Comparison of ENCODE assay signal across 28 cellular contexts in the genomic region with DNA sequence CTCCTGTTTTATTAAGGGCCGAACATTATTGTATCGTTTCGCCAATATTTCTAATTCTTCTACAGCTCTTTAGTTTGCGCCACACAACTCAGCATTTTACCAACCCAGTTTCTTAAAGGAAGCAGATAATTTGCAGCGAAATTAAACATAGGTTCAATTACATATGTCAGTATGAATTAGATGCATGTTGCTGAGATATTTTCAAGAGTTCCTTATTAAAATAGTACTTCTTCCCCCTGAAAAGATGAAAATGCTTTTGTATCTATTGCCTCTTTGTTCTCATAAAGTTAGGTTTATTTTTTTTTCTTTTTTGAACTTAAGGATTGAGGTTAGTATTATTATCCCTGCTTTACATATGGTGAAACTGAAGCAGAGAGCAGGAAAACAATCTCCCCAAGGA.
"Had no signal": no experiment of that assay in that cellular context is flagged by ENCODE, and none has a peak within 500 bp of the region (broad histone marks: within the 10 kb centered on the region; RNA-seq: fewer than 3 reads in every experiment).

No MANE protein-coding gene starts in this region.

- H3K4me1 ChIP-seq: heart right ventricle, right lobe of liver had no signal

- H3K9me3 ChIP-seq: heart right ventricle, left ventricle myocardium inferior, mucosa of descending colon, neutrophil, ovary, right atrium auricular region, right lobe of liver, tibial nerve, upper lobe of left lung, vagina had no signal

- H3K27ac ChIP-seq: heart right ventricle, hepatocyte, left ventricle myocardium inferior, neural progenitor cell, neutrophil, ovary, right atrium auricular region, right lobe of liver, tibial nerve, upper lobe of left lung, vagina had no signal

- H3K36me3 ChIP-seq: heart right ventricle, left ventricle myocardium inferior, neural progenitor cell, neutrophil, ovary, right atrium auricular region, right lobe of liver, tibial nerve, upper lobe of left lung, vagina had no signal

- H3K4me3 ChIP-seq: heart right ventricle, hepatocyte, left ventricle myocardium inferior, lung, mucosa of descending colon, neural progenitor cell, ovary, right atrium auricular region, right lobe of liver, smooth muscle cell, tibial nerve, upper lobe of left lung, vagina had no signal

- H3K36me3 Mint-ChIP-seq: neural progenitor cell had no signal

- H3K27me3 Mint-ChIP-seq: progenitor cell of endocrine pancreas; stimulated activated naive CD8-positive, alpha-beta T cell treated with anti-CD3 and anti-CD28 coated beads, Interleukin-15, amount 100 ng/mL, for 72 hours had no signal

- ATAC-seq: heart right ventricle; mucosa of descending colon; naive thymus-derived CD4-positive, alpha-beta T cell; natural killer cell treated with Interleukin-12 subunit alpha and Interleukin-12 subunit beta and Interleukin-15 and Interleukin-18, amount 100 ng/mL, for 72 hours; right lobe of liver; stimulated activated naive CD8-positive, alpha-beta T cell treated with anti-CD3 and anti-CD28 coated beads, Interleukin-15, amount 100 ng/mL, for 72 hours had no signal

- DNase-seq: heart right ventricle; islet precursor cell; left ventricle myocardium inferior; mesendoderm; midbrain; mucosa of descending colon; naive thymus-derived CD4-positive, alpha-beta T cell; occipital lobe; ovary; right lobe of liver; stimulated activated CD4-positive, alpha-beta T cell treated with anti-CD3 and anti-CD28 coated beads, Interleukin-1b, Interleukin-23, amount 100 ng/mL, for 48 hours; stimulated activated CD4-positive, alpha-beta T cell treated with anti-CD3 and anti-CD28 coated beads, Interleukin-2, amount 100 ng/mL, for 48 hours; stimulated activated CD4-positive, alpha-beta T cell treated with anti-CD3 and anti-CD28 coated beads, Interleukin-4, amount 100 ng/mL, for 4 hours; stimulated activated CD8-positive, alpha-beta memory T cell treated with anti-CD3 and anti-CD28 coated beads, Interleukin-4, amount 100 ng/mL, for 48 hours; stimulated activated naive CD4-positive, alpha-beta T cell treated with Interleukin-2 at 50 U/mL for 16 hours; stimulated activated naive CD8-positive, alpha-beta T cell treated with anti-CD3 and anti-CD28 coated beads, Interleukin-15, amount 100 ng/mL, for 72 hours; substantia nigra; upper lobe of left lung had no signal

- H3K27me3 ChIP-seq: heart right ventricle, hepatocyte, neural progenitor cell, neutrophil, ovary, right atrium auricular region, right lobe of liver, tibial nerve, upper lobe of left lung, vagina had no signal

- H3K9me3 Mint-ChIP-seq: natural killer cell treated with Interleukin-12 subunit alpha and Interleukin-12 subunit beta and Interleukin-15 and Interleukin-18, amount 100 ng/mL, for 72 hours had no signal

- H3K27ac Mint-ChIP-seq: naive thymus-derived CD4-positive, alpha-beta T cell; natural killer cell treated with Interleukin-12 subunit alpha and Interleukin-12 subunit beta and Interleukin-15 and Interleukin-18, amount 100 ng/mL, for 72 hours; neural progenitor cell; progenitor cell of endocrine pancreas had no signal

- H3K4me3 Mint-ChIP-seq: naive thymus-derived CD4-positive, alpha-beta T cell; natural killer cell treated with Interleukin-12 subunit alpha and Interleukin-12 subunit beta and Interleukin-15 and Interleukin-18, amount 100 ng/mL, for 72 hours; neural progenitor cell; stimulated activated naive CD8-positive, alpha-beta T cell treated with anti-CD3 and anti-CD28 coated beads, Interleukin-15, amount 100 ng/mL, for 72 hours had no signal

- H3K4me1 Mint-ChIP-seq: stimulated activated naive CD8-positive, alpha-beta T cell treated with anti-CD3 and anti-CD28 coated beads, Interleukin-15, amount 100 ng/mL, for 72 hours had no signal
